In genomic region chr22:30208631-30209603, GRCh38 we compare ENCODE assay signal across 1 cellular context.
TF ChIP-seq lines count a peak whose summit lies in the region.

No MANE protein-coding gene starts in this region.

TF ChIP-seq in HepG2, 621 proteins besides CTCF, POLR2A, EP300 and RAD21 (continued from another document and continues in another):
- TF ChIP-seq, protein P1, sequence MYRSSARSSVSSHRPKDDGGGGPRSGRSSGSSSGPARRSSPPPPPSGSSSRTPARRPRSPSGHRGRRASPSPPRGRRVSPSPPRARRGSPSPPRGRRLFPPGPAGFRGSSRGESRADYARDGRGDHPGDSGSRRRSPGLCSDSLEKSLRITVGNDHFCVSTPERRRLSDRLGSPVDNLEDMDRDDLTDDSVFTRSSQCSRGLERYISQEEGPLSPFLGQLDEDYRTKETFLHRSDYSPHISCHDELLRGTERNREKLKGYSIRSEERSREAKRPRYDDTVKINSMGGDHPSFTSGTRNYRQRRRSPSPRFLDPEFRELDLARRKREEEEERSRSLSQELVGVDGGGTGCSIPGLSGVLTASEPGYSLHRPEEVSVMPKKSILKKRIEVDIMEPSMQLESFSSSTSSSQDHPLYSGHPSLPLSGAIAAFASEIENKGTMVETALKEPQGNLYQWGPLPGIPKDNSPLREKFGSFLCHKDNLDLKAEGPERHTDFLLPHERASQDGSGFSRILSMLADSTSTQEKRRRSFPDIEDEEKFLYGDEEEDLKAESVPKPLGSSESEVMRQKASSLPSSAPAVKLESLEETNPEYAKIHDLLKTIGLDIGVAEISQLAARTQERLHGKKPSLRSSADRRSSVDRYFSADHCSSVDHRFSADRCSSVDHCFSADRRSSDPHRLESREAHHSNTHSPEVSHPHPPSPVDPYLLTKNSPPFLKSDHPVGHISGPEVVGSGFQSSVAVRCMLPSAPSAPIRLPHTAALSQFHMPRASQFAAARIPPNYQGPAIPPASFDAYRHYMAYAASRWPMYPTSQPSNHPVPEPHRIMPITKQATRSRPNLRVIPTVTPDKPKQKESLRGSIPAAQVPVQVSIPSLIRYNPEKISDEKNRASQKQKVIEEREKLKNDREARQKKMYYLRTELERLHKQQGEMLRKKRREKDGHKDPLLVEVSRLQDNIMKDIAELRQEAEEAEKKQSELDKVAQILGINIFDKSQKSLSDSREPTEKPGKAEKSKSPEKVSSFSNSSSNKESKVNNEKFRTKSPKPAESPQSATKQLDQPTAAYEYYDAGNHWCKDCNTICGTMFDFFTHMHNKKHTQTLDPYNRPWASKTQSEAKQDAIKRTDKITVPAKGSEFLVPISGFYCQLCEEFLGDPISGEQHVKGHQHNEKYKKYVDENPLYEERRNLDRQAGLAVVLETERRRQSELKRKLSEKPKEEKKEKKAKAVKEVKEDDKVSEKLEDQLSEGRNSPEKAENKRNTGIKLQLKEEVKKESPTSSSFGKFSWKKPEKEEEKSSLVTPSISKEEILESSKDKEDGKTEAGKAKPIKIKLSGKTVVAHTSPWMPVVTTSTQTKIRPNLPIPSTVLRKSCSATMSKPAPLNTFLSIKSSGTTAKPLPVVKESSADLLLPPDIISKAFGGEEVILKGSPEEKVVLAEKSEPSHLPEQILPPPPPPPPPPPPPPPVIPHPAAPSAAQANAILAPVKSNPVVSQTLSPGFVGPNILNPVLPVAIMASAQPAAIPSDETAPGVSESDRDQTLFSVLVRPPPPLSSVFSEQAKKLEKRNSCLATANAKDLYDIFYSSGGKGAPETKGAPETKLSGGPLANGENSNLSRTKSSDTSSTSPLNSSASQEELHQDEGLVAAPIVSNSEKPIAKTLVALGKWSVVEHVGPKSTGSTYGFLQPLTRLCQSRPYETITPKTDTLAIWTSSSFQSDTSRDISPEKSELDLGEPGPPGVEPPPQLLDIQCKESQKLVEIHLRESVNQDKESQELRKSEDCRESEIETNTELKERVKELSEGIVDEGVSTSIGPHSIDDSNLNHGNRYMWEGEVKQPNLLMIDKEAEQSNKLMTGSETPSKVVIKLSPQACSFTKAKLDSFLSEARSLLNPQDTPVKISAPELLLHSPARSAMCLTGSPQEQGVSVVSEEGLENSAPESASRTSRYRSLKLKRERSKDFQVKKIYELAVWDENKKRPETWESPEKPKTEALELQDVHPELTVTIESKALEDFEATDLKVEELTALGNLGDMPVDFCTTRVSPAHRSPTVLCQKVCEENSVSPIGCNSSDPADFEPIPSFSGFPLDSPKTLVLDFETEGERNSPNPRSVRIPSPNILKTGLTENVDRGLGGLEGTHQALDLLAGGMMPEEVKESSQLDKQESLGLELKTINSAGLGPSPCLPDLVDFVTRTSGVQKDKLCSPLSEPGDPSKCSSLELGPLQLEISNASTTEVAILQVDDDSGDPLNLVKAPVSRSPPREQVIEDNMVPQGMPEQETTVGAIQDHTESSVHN (CRISPR knock-in tag; IDR thresholded peaks at IDR 0.05): no peak
- TF ChIP-seq FOXM1 (CRISPR knock-in tag; IDR thresholded peaks at IDR 0.05): no peak
- TF ChIP-seq, protein P2, sequence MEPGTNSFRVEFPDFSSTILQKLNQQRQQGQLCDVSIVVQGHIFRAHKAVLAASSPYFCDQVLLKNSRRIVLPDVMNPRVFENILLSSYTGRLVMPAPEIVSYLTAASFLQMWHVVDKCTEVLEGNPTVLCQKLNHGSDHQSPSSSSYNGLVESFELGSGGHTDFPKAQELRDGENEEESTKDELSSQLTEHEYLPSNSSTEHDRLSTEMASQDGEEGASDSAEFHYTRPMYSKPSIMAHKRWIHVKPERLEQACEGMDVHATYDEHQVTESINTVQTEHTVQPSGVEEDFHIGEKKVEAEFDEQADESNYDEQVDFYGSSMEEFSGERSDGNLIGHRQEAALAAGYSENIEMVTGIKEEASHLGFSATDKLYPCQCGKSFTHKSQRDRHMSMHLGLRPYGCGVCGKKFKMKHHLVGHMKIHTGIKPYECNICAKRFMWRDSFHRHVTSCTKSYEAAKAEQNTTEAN (CRISPR knock-in tag; conservative IDR thresholded peaks at IDR 0.05): no peak
- peak; percentile 89 for TF ChIP-seq FOSL1 (CRISPR knock-in tag; IDR thresholded peaks at IDR 0.05; ENCODE audit: borderline replicate concordance)
- peak; percentile 78 for TF ChIP-seq PRPF4 (IDR thresholded peaks at IDR 0.05; ENCODE audit: low read depth, low read length, poor library complexity, severe bottlenecking)
- TF ChIP-seq ZNF616 (CRISPR knock-in tag; IDR thresholded peaks at IDR 0.05; ENCODE audit: low read depth): no peak
- no peak for TF ChIP-seq HES4 (CRISPR knock-in tag; IDR thresholded peaks at IDR 0.05; ENCODE audit: borderline replicate concordance)
- no peak for TF ChIP-seq ZNF3 (CRISPR knock-in tag; IDR thresholded peaks at IDR 0.05)
- TF ChIP-seq RFXAP (CRISPR knock-in tag; IDR thresholded peaks at IDR 0.05; ENCODE audit: borderline replicate concordance): 0 out of 2 replicates have a peak, but pooled peaks have one; percentile 25
- TF ChIP-seq NFIC (IDR thresholded peaks at IDR 0.05; ENCODE audit: low read length): no peak
- no peak for TF ChIP-seq ZNF260 (CRISPR knock-in tag; IDR thresholded peaks at IDR 0.05; ENCODE audit: borderline replicate concordance, low read depth)
- TF ChIP-seq ZNF816 (CRISPR knock-in tag; IDR thresholded peaks at IDR 0.05; ENCODE audit: borderline replicate concordance): no peak
- TF ChIP-seq ZNF292 (CRISPR knock-in tag; IDR thresholded peaks at IDR 0.05; ENCODE audit: borderline replicate concordance, low read depth): no peak
- TF ChIP-seq ZNF891 (CRISPR knock-in tag; IDR thresholded peaks at IDR 0.05): peak; percentile 57; the same call in 1 of the 2 replicates
- no peak for TF ChIP-seq ATF4 (CRISPR knock-in tag; IDR thresholded peaks at IDR 0.05)
- no peak for TF ChIP-seq GZF1 (CRISPR knock-in tag; IDR thresholded peaks at IDR 0.05)
- TF ChIP-seq HOXD1 (CRISPR knock-in tag; IDR thresholded peaks at IDR 0.05): no peak
- no peak for TF ChIP-seq ZNF597 (CRISPR knock-in tag; IDR thresholded peaks at IDR 0.05)
- no peak for TF ChIP-seq PAX8 (CRISPR knock-in tag; IDR thresholded peaks at IDR 0.05; ENCODE audit: borderline replicate concordance)
- TF ChIP-seq ZEB1 (IDR thresholded peaks at IDR 0.05; ENCODE audit: insufficient replicate concordance, low read depth): no peak
- TF ChIP-seq PAF1 (CRISPR knock-in tag; IDR thresholded peaks at IDR 0.05): no peak
- no peak for TF ChIP-seq ZZZ3 (CRISPR knock-in tag; IDR thresholded peaks at IDR 0.05; ENCODE audit: borderline replicate concordance)
- TF ChIP-seq, protein P3, sequence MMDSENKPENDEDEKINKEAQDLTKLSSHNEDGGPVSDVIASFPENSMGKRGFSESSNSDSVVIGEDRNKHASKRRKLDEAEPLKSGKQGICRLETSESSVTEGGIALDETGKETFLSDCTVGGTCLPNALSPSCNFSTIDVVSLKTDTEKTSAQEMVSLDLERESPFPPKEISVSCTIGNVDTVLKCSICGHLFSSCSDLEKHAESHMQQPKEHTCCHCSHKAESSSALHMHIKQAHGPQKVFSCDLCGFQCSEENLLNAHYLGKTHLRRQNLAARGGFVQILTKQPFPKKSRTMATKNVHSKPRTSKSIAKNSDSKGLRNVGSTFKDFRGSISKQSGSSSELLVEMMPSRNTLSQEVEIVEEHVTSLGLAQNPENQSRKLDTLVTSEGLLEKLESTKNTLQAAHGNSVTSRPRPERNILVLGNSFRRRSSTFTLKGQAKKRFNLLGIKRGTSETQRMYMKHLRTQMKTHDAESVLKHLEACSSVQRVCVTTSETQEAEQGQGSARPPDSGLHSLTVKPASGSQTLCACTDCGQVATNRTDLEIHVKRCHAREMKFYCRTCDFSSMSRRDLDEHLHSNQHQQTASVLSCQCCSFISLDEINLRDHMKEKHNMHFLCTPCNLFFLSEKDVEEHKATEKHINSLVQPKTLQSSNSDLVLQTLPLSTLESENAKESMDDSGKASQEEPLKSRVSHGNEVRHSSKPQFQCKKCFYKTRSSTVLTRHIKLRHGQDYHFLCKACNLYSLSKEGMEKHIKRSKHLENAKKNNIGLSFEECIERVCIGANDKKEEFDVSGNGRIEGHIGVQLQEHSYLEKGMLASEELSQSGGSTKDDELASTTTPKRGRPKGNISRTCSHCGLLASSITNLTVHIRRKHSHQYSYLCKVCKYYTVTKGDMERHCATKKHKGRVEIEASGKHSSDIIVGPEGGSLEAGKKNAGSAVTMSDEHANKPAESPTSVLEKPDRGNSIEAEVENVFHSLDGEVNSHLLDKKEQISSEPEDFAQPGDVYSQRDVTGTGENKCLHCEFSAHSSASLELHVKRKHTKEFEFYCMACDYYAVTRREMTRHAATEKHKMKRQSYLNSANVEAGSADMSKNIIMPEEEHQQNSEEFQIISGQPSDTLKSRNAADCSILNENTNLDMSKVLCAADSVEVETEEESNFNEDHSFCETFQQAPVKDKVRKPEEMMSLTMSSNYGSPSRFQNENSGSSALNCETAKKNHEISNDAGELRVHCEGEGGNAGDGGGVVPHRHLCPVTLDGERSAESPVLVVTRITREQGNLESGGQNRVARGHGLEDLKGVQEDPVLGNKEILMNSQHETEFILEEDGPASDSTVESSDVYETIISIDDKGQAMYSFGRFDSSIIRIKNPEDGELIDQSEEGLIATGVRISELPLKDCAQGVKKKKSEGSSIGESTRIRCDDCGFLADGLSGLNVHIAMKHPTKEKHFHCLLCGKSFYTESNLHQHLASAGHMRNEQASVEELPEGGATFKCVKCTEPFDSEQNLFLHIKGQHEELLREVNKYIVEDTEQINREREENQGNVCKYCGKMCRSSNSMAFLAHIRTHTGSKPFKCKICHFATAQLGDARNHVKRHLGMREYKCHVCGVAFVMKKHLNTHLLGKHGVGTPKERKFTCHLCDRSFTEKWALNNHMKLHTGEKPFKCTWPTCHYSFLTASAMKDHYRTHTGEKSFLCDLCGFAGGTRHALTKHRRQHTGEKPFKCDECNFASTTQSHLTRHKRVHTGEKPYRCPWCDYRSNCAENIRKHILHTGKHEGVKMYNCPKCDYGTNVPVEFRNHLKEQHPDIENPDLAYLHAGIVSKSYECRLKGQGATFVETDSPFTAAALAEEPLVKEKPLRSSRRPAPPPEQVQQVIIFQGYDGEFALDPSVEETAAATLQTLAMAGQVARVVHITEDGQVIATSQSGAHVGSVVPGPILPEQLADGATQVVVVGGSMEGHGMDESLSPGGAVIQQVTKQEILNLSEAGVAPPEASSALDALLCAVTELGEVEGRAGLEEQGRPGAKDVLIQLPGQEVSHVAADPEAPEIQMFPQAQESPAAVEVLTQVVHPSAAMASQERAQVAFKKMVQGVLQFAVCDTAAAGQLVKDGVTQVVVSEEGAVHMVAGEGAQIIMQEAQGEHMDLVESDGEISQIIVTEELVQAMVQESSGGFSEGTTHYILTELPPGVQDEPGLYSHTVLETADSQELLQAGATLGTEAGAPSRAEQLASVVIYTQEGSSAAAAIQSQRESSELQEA (CRISPR knock-in tag; IDR thresholded peaks at IDR 0.05; ENCODE audit: not compliant biosample characterization): no peak
- TF ChIP-seq CSRNP2 (CRISPR knock-in tag; conservative IDR thresholded peaks at IDR 0.05; ENCODE audit: low read depth): no peak
- TF ChIP-seq ZNF263 (CRISPR knock-in tag; IDR thresholded peaks at IDR 0.05): 0 out of 2 replicates have a peak, but pooled peaks have one; percentile 57
- no peak for TF ChIP-seq ZKSCAN1 (IDR thresholded peaks at IDR 0.05; ENCODE audit: low read length)
- TF ChIP-seq, protein P4, sequence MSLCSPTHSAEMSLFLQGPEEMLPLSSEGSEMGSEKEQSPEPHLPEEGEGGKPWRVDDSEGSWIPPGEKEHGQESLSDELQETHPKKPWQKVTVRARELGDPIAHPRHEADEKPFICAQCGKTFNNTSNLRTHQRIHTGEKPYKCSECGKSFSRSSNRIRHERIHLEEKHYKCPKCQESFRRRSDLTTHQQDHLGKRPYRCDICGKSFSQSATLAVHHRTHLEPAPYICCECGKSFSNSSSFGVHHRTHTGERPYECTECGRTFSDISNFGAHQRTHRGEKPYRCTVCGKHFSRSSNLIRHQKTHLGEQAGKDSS (CRISPR knock-in tag; IDR thresholded peaks at IDR 0.05; ENCODE audit: borderline replicate concordance, low read depth): no peak
- TF ChIP-seq SP1 (IDR thresholded peaks at IDR 0.05): no peak
- TF ChIP-seq SP1 (CRISPR knock-in tag; IDR thresholded peaks at IDR 0.05): no peak
- no peak for TF ChIP-seq SNAI1 (CRISPR knock-in tag; IDR thresholded peaks at IDR 0.05; ENCODE audit: borderline replicate concordance)
- TF ChIP-seq ZNF124 (CRISPR knock-in tag; IDR thresholded peaks at IDR 0.05): no peak
- TF ChIP-seq, protein P5, sequence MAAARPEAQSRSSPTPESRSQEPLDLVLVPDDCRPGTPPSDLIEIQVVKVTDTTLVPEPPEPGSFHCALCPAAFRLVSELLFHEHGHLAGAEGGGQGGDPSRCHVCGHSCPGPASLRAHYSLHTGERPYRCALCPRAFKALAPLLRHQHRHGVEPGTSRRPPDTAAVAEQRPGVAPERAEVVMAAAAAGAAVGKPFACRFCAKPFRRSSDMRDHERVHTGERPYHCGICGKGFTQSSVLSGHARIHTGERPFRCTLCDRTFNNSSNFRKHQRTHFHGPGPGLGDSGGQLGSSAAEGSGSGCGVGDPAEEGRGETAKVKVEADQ (CRISPR knock-in tag; IDR thresholded peaks at IDR 0.05; ENCODE audit: borderline replicate concordance): no peak
- no peak for TF ChIP-seq ZNF10 (CRISPR knock-in tag; IDR thresholded peaks at IDR 0.05; ENCODE audit: borderline replicate concordance, low read depth)
- 0 out of 2 replicates have a peak, but pooled peaks have one; percentile 50 for TF ChIP-seq ZBTB7B (CRISPR knock-in tag; IDR thresholded peaks at IDR 0.05)
- TF ChIP-seq CEBPB (IDR thresholded peaks at IDR 0.05; ENCODE audit: borderline replicate concordance, low read depth, low read length): no peak
- TF ChIP-seq PHF5A (CRISPR knock-in tag; IDR thresholded peaks at IDR 0.05; ENCODE audit: low read depth, unreplicated experiment): no peak
- no peak for TF ChIP-seq BHLHE40 (IDR thresholded peaks at IDR 0.05; ENCODE audit: low read length)
- no peak for TF ChIP-seq ZSCAN31 (CRISPR knock-in tag; IDR thresholded peaks at IDR 0.05; ENCODE audit: low read depth)
